In genomic region chr4:6621556-6621927, GRCh38 we compare ENCODE assay signal across 22 cellular contexts. TPM values are rescaled to one million over a fixed set of nuclear protein-coding genes. Genes with fewer than 3 reads are reported as not detected.
DNase-seq lines count a peak whose midpoint lies in the region; ATAC-seq and TF ChIP-seq lines count a peak whose summit lies in the region.
"Had no signal": no experiment of that assay in that cellular context is flagged by ENCODE, and none has a peak within 500 bp of the region (broad histone marks: within the 10 kb centered on the region; RNA-seq: fewer than 3 reads in every experiment).

No MANE protein-coding gene starts in this region.

- H3K27ac ChIP-seq in OCI-LY7 (ENCODE audit: low read depth, low read length, poor library complexity, severe bottlenecking) = no peak overlapping the region
- H3K27ac ChIP-seq in aorta (ENCODE audit: low read depth in 1 of 2, low read length in 2 of 2) = no peak overlapping the region
- H3K27ac ChIP-seq: BLaER1 treated with 17β-estradiol and CSF1 and Interleukin-3, amounts not matched to agents 10 nM and 100 nM; HL-60; KMS-11 had no signal

- intact Hi-C loops in OCI-LY7 (cut with micrococcal nuclease; ENCODE audit: unreplicated experiment) = no loop called here
- intact Hi-C loops in aorta (cut with DNase I) = no loop called here

- no peak overlapping the region for H2AFZ ChIP-seq in OCI-LY7 (ENCODE audit: low read length)

- H3K4me2 ChIP-seq in OCI-LY7 (ENCODE audit: low read length) = no peak overlapping the region
- H3K4me2 ChIP-seq: BLaER1 treated with 17β-estradiol and CSF1 and Interleukin-3, amounts not matched to agents 10 nM and 100 nM; KMS-11 had no signal

- H3K4me1 ChIP-seq in OCI-LY7 (ENCODE audit: insufficient read depth, low read length, poor library complexity, severe bottlenecking) (no peaks in the 10 kb centered on the region), aorta (ENCODE audit: control insufficient read depth in 1 of 2, insufficient read depth in 2 of 2, low read length in 2 of 2) (no peaks in the 10 kb centered on the region)

- H4K20me1 ChIP-seq in OCI-LY7 (ENCODE audit: insufficient read depth, low read length) = no peaks in the 10 kb centered on the region

- H3K4me3 ChIP-seq in H7 (ENCODE audit: insufficient read depth, low read depth, low read length) (no peak overlapping the region), OCI-LY7 (ENCODE audit: low read depth, low read length, poor library complexity, severe bottlenecking) (no peak overlapping the region), aorta (ENCODE audit: low read length in 2 of 2) (no peak overlapping the region)
- H3K4me3 ChIP-seq: BLaER1 treated with 17β-estradiol and CSF1 and Interleukin-3, amounts not matched to agents 10 nM and 100 nM had no signal

- H3K27me3 ChIP-seq in H7 (ENCODE audit: control insufficient read depth, insufficient read depth, low read length) = no peaks in the 10 kb centered on the region
- H3K27me3 ChIP-seq in aorta (ENCODE audit: control insufficient read depth in 1 of 2, insufficient read depth in 2 of 2, low read length in 1 of 2) = no peaks in the 10 kb centered on the region
- H3K27me3 ChIP-seq: BLaER1 treated with 17β-estradiol and CSF1 and Interleukin-3, amounts not matched to agents 10 nM and 100 nM had no signal

- DNase-seq in H7 (peak; percentile 51), OCI-LY7 (ENCODE audit: low spot score) (no peak), islet precursor cell (peak; percentile 49), aorta (peak; percentile 9 to 59), NCI-H510A treated with DMSO at 0.1 percent for 48 hours (lab: John Stamatoyannopoulos, UW) (no peak), mucosa of gallbladder (ENCODE audit: low spot score) (no peak), SKM-1 treated with dmso at 0.1 percent for 144 hours (lab: John Stamatoyannopoulos, UW; ENCODE audit: unreplicated experiment) (no peak)
- DNase-seq: Calu3; CD8-positive, alpha-beta T cell; GDM1; GOT3; NCI-H1105; NCI-H146; NCI-H2029; NCI-H226; NCI-H524; NCI-H82; RPMI8226; SHP77 had no signal

- TF ChIP-seq CTCF in OCI-LY7 (conservative IDR thresholded peaks at IDR 0.05; ENCODE audit: low read length) = 0 out of 2 replicates have a peak, but pooled peaks have one; percentile 16

- POLR2A ChIA-PET in OCI-LY7 (lab: Charles Lee) = no interaction called here

- H3K36me3 ChIP-seq in H7 (replicated peaks; ENCODE audit: control insufficient read depth, insufficient read depth, low read length) (no peaks in the 10 kb centered on the region), OCI-LY7 (ENCODE audit: insufficient read depth, low read length) (peaks cover 7% of the 10 kb centered on the region), aorta (ENCODE audit: control insufficient read depth in 1 of 2, insufficient read depth in 2 of 2, low read length in 1 of 2) (peaks cover 0 to 1% of the 10 kb centered on the region in 2 donors)

- BruUV-seq in OCI-LY7 (replicated peaks; lab: Mats Ljungman, UMichigan) = no TSS peak

- WGBS in aorta, 2 donors = 92 to 94% methylated on average over 13 of the region's 13 CpGs

- no peaks in the 10 kb centered on the region for H3K9me3 ChIP-seq in OCI-LY7 (ENCODE audit: low read length)
- no peaks in the 10 kb centered on the region for H3K9me3 ChIP-seq in aorta (ENCODE audit: control insufficient read depth, low read length)

- no peaks in the 10 kb centered on the region for H3K9me2 ChIP-seq in OCI-LY7 (ENCODE audit: insufficient read depth, low read length)

- no peak for ATAC-seq in aorta (ENCODE audit: low FRiP score)
- ATAC-seq: CD8-positive, alpha-beta T cell had no signal

- H3K79me2 ChIP-seq in OCI-LY7 (ENCODE audit: insufficient read depth, low read depth, low read length) = no peaks in the 10 kb centered on the region

- CTCF ChIA-PET in OCI-LY7 (lab: Charles Lee; ENCODE audit: unreplicated experiment) = no interaction called here

RNA-seq across cellular contexts. Expression of gene MRFAP1, which starts 18.9 kb away (rescaled TPM):
- total RNA-seq in H7 (2014; rRNA removed; shearing (Covaris generic)) = 82.2 and 83.2 TPM in 2 replicates
- total RNA-seq in OCI-LY7 (2014; rRNA removed; shearing (Covaris generic)) = 90.8 and 142 TPM in 2 replicates
- 213 and 224 TPM in 2 replicates for total RNA-seq in OCI-LY7 (2022)
- 100 to 1,000 TPM; 244 to 263 TPM for total RNA-seq in aorta
- polyA plus RNA-seq in aorta = 100 to 1,000 TPM; 326 to 419 TPM
- total RNA-seq in mucosa of gallbladder = 244 TPM

RNA-seq across cellular contexts. Expression of gene MAN2B2, which starts 46.6 kb away (rescaled TPM):
- 3.4 and 4.4 TPM in 2 replicates for total RNA-seq in H7 (2014; rRNA removed; shearing (Covaris generic))
- total RNA-seq in OCI-LY7 (2014; rRNA removed; shearing (Covaris generic)) = 11.0 and 13.7 TPM in 2 replicates
- total RNA-seq in OCI-LY7 (2022) (19.4 and 20.4 TPM in 2 replicates), aorta (10 to 100 TPM; 44.8 to 58.0 TPM), mucosa of gallbladder (53.6 TPM)
- 10 to 100 TPM; 13.1 to 40.3 TPM for polyA plus RNA-seq in aorta

Comparison
In these comparisons a context has a peak if more than half of its experiments do, and no peak if none do; other contexts are left out.
1. DNase-seq: peak in H7 (single experiment), islet precursor cell (single experiment) and aorta (2 of 2); none in OCI-LY7 (single experiment), NCI-H510A treated with DMSO at 0.1 percent for 48 hours (single experiment), mucosa of gallbladder (single experiment) and SKM-1 treated with dmso at 0.1 percent for 144 hours (single experiment).